Comparison of ENCODE assay signal across 14 cellular contexts in genomic region chrX:38929966-38930421, GRCh38.
DNase-seq lines count a peak whose midpoint lies in the region; ATAC-seq and TF ChIP-seq lines count a peak whose summit lies in the region.
"Had no signal": no experiment of that assay in that cellular context is flagged by ENCODE, and none has a peak within 500 bp of the region (broad histone marks: within the 10 kb centered on the region; RNA-seq: fewer than 3 reads in every experiment).

No MANE protein-coding gene starts in this region.

- no peak overlapping the region for H3K14ac ChIP-seq in IMR-90 (replicated peaks; ENCODE audit: low read depth, low read length)

- H3K56ac ChIP-seq in IMR-90 (ENCODE audit: extremely low read depth, insufficient read depth, low read length): no peak overlapping the region

- peak overlapping the region; percentile 51 for H2AFZ ChIP-seq in IMR-90 (replicated peaks; ENCODE audit: low read length, poor library complexity)
- H2AFZ ChIP-seq: hepatocyte had no signal

- no peak for TF ChIP-seq RAD21 in IMR-90 (IDR thresholded peaks at IDR 0.05; ENCODE audit: low read length)

- H3K9me1 ChIP-seq in IMR-90 (ENCODE audit: insufficient read depth, low read length): peaks cover 3% of the 10 kb centered on the region; the same call in 1 of the 2 replicates

- POLR2A ChIA-PET in IMR-90 (lab: Charles Lee; ENCODE audit: unreplicated experiment): no interaction called here
- POLR2A ChIA-PET in activated CD4-positive, alpha-beta T cell treated with anti-CD3 and anti-CD28 coated beads, Interleukin-2, amount 10 ng/mL, durations not matched to agents 7 days and 5 days (lab: Charles Lee): no interaction called here

- H3K4me3 ChIP-seq in IMR-90 (ENCODE audit: insufficient read depth, low read depth, low read length) (no peak overlapping the region), cardiac fibroblast (replicated peaks in 1 of 2; ENCODE audit: low read depth in 2 of 2, low read length in 2 of 2) (no peak overlapping the region), muscle layer of colon (ENCODE audit: low read depth in 1 of 2, low read length in 2 of 2) (no peak overlapping the region)
- H3K4me3 ChIP-seq: hepatocyte, uterus had no signal

- peak overlapping the region; percentile 11; the same call in 1 of the 2 replicates for H4K91ac ChIP-seq in IMR-90 (ENCODE audit: insufficient read depth, low read depth, low read length)

- H2BK120ac ChIP-seq in IMR-90 (ENCODE audit: low read depth, low read length): peak overlapping the region; percentile 71; the same call in 1 of the 2 replicates

- TF ChIP-seq CTCF in IMR-90 (conservative IDR thresholded peaks at IDR 0.05; ENCODE audit: low read depth, low read length) (no peak), cardiac fibroblast (IDR thresholded peaks at IDR 0.05; ENCODE audit: low read depth, low read length) (no peak), glutamatergic neuron (IDR thresholded peaks at IDR 0.05; ENCODE audit: partially characterized antibody, unreplicated experiment) (no peak)

- no peaks in the 10 kb centered on the region for H4K20me1 ChIP-seq in IMR-90 (ENCODE audit: insufficient read depth, low read length)

- WGBS in IMR-90 (ENCODE audit: extremely low coverage in 2 of 2, insufficient read length in 1 of 2), 2 experiments: no CpG with 5 or more reads among the region's 2 CpGs

- H3K27ac ChIP-seq in IMR-90 (ENCODE audit: insufficient read depth, low read length): no peak overlapping the region
- peak overlapping the region; percentile 21 for H3K27ac ChIP-seq in muscle layer of colon (ENCODE audit: low read depth, low read length)
- H3K27ac ChIP-seq: hepatocyte, uterus had no signal

- no peaks in the 10 kb centered on the region for H3K27me3 Mint-ChIP-seq in activated CD4-positive, alpha-beta T cell treated with anti-CD3 and anti-CD28 coated beads, Interleukin-2, amount 10 ng/mL, durations not matched to agents 7 days and 5 days
- no peaks in the 10 kb centered on the region for H3K27me3 Mint-ChIP-seq in glutamatergic neuron (ENCODE audit: unreplicated experiment)
- H3K27me3 Mint-ChIP-seq: naive thymus-derived CD8-positive, alpha-beta T cell; T-helper 17 cell had no signal

- no peak overlapping the region for H3K18ac ChIP-seq in IMR-90 (ENCODE audit: low read depth, low read length)

- intact Hi-C loops in IMR-90 (cut with micrococcal nuclease): no loop called here

- H3K4me3 Mint-ChIP-seq in activated CD4-positive, alpha-beta T cell treated with anti-CD3 and anti-CD28 coated beads, Interleukin-2, amount 10 ng/mL, durations not matched to agents 7 days and 5 days: no peak overlapping the region
- no peak overlapping the region for H3K4me3 Mint-ChIP-seq in glutamatergic neuron (ENCODE audit: unreplicated experiment)
- H3K4me3 Mint-ChIP-seq: naive thymus-derived CD8-positive, alpha-beta T cell; T-helper 17 cell had no signal

- peaks cover under 1% of the 10 kb centered on the region; the same call in 1 of the 2 replicates for H3K27me3 ChIP-seq in IMR-90 (ENCODE audit: control insufficient read depth, insufficient read depth, low read length)
- no peaks in the 10 kb centered on the region for H3K27me3 ChIP-seq in muscle layer of colon (ENCODE audit: control insufficient read depth in 1 of 2, insufficient read depth in 2 of 2, low read length in 2 of 2)
- H3K27me3 ChIP-seq: hepatocyte, uterus had no signal

- in situ Hi-C loops in IMR-90 (cut with MboI; ENCODE audit: low sequenced_read_pairs): no loop called here

- H3K9me3 ChIP-seq in IMR-90 (ENCODE audit: control insufficient read depth, insufficient read depth, low read length) (no peaks in the 10 kb centered on the region), muscle layer of colon (ENCODE audit: low read length) (no peaks in the 10 kb centered on the region)
- H3K9me3 ChIP-seq: uterus had no signal

- DNase-seq in AG20443 (ENCODE audit: low spot score) (peak; percentile 74), IMR-90 (peak; percentile 87), cardiac fibroblast (ENCODE audit: low read depth in 2 of 2) (peak; percentile 16 to 81), glutamatergic neuron (no peak)
- DNase-seq in activated CD4-positive, alpha-beta T cell treated with anti-CD3 and anti-CD28 coated beads, Interleukin-2, amount 10 ng/mL, durations not matched to agents 7 days and 5 days: no peak
- DNase-seq: caudate nucleus; naive thymus-derived CD8-positive, alpha-beta T cell; NCI-H510A; T-helper 17 cell; uterus had no signal

- no peaks in the 10 kb centered on the region for H3K36me3 Mint-ChIP-seq in activated CD4-positive, alpha-beta T cell treated with anti-CD3 and anti-CD28 coated beads, Interleukin-2, amount 10 ng/mL, durations not matched to agents 7 days and 5 days (ENCODE audit: low read depth)
- H3K36me3 Mint-ChIP-seq in glutamatergic neuron (ENCODE audit: unreplicated experiment): no peaks in the 10 kb centered on the region
- H3K36me3 Mint-ChIP-seq: naive thymus-derived CD8-positive, alpha-beta T cell had no signal

- no peak overlapping the region for H3K4me2 ChIP-seq in IMR-90 (ENCODE audit: low read depth, low read length)
- H3K4me2 ChIP-seq: hepatocyte had no signal

- H2BK20ac ChIP-seq in IMR-90 (ENCODE audit: low read depth, low read length): peak overlapping the region; percentile 50

- H3K36me3 ChIP-seq in IMR-90 (ENCODE audit: control insufficient read depth, insufficient read depth, low read length) (no peaks in the 10 kb centered on the region), muscle layer of colon (ENCODE audit: insufficient read depth, low read length) (no peaks in the 10 kb centered on the region)
- H3K36me3 ChIP-seq: uterus had no signal

- ATAC-seq in IMR-90 (ENCODE audit: low read depth) (peak; percentile 80), HG03442 (IDR thresholded peaks at IDR 0.05; ENCODE audit: unreplicated experiment) (no peak), HG02840 (IDR thresholded peaks at IDR 0.05; ENCODE audit: low FRiP score, unreplicated experiment) (no peak)
- ATAC-seq: naive thymus-derived CD8-positive, alpha-beta T cell; T-helper 17 cell had no signal

- H4K8ac ChIP-seq in IMR-90 (ENCODE audit: low read depth in 2 of 2, low read length in 2 of 2): peak overlapping the region in 1 of 2 experiments; percentile 33; a peak in 2 of 4 replicates

- H3K4ac ChIP-seq in IMR-90 (ENCODE audit: low read depth, low read length): no peak overlapping the region

- H3K79me1 ChIP-seq in IMR-90 (ENCODE audit: low read depth in 1 of 2, low read length in 2 of 2): no peaks in the 10 kb centered on the region

- CTCF ChIA-PET in IMR-90 (lab: Yijun Ruan, JAX): no interaction called here
- CTCF ChIA-PET in activated CD4-positive, alpha-beta T cell treated with anti-CD3 and anti-CD28 coated beads, Interleukin-2, amount 10 ng/mL, durations not matched to agents 7 days and 5 days (lab: Charles Lee): no interaction called here

- H3K4me1 Mint-ChIP-seq in activated CD4-positive, alpha-beta T cell treated with anti-CD3 and anti-CD28 coated beads, Interleukin-2, amount 10 ng/mL, durations not matched to agents 7 days and 5 days: no peaks in the 10 kb centered on the region
- H3K4me1 Mint-ChIP-seq in glutamatergic neuron (ENCODE audit: low read depth, unreplicated experiment): no peaks in the 10 kb centered on the region
- H3K4me1 Mint-ChIP-seq: T-helper 17 cell had no signal

- no peak for TF ChIP-seq POLR2A in IMR-90 (IDR thresholded peaks at IDR 0.05; ENCODE audit: low read depth, low read length)

- dilution Hi-C loops in IMR-90 (cut with HindIII; ENCODE audit: low sequenced_read_pairs, unreplicated experiment): no loop called here

- H2AK9ac ChIP-seq in IMR-90 (replicated peaks; ENCODE audit: low read depth, low read length, poor library complexity): no peak overlapping the region

- peak overlapping the region; percentile 8; the same call in 1 of the 2 replicates for H3K23ac ChIP-seq in IMR-90 (ENCODE audit: low read depth, low read length)

- peak overlapping the region; percentile 59 for H2BK5ac ChIP-seq in IMR-90 (ENCODE audit: low read depth, low read length, poor library complexity, severe bottlenecking)

- BruUV-seq in IMR-90 (replicated peaks; lab: Mats Ljungman, UMichigan): no TSS peak

- H3K27ac Mint-ChIP-seq in activated CD4-positive, alpha-beta T cell treated with anti-CD3 and anti-CD28 coated beads, Interleukin-2, amount 10 ng/mL, durations not matched to agents 7 days and 5 days: no peak overlapping the region
- H3K27ac Mint-ChIP-seq in glutamatergic neuron (ENCODE audit: unreplicated experiment): no peak overlapping the region
- H3K27ac Mint-ChIP-seq: naive thymus-derived CD8-positive, alpha-beta T cell; T-helper 17 cell had no signal

- H3K9ac ChIP-seq in IMR-90 (ENCODE audit: low read depth, low read length) (no peak overlapping the region), muscle layer of colon (ENCODE audit: low read length) (no peak overlapping the region)

- H2BK15ac ChIP-seq in IMR-90 (ENCODE audit: low read depth, low read length): peak overlapping the region; percentile 68; the same call in 1 of the 3 replicates

- H3K9me3 Mint-ChIP-seq in activated CD4-positive, alpha-beta T cell treated with anti-CD3 and anti-CD28 coated beads, Interleukin-2, amount 10 ng/mL, durations not matched to agents 7 days and 5 days: peaks cover 2% of the 10 kb centered on the region
- no peaks in the 10 kb centered on the region for H3K9me3 Mint-ChIP-seq in glutamatergic neuron (ENCODE audit: unreplicated experiment)

- no peaks in the 10 kb centered on the region; the same call in 1 of the 2 replicates for H3K4me1 ChIP-seq in IMR-90 (ENCODE audit: control insufficient read depth, insufficient read depth, low read length)
- peaks cover 21% of the 10 kb centered on the region for H3K4me1 ChIP-seq in muscle layer of colon (ENCODE audit: insufficient read depth, low read length)
- H3K4me1 ChIP-seq: uterus had no signal

- no peak overlapping the region for H4K5ac ChIP-seq in IMR-90 (ENCODE audit: low read depth, low read length)

- H2AK5ac ChIP-seq in IMR-90 (ENCODE audit: low read depth, low read length): no peak overlapping the region

TF ChIP-seq in IMR-90, 13 proteins besides CTCF, POLR2A, EP300 and RAD21:
- TF ChIP-seq MAFK (IDR thresholded peaks at IDR 0.05; ENCODE audit: low read depth, low read length) (peak; percentile 93), MXI1 (IDR thresholded peaks at IDR 0.05; ENCODE audit: borderline replicate concordance, low read depth, low read length) (peak; percentile 48; the same call in 1 of the 2 replicates), FOS (IDR thresholded peaks at IDR 0.05; ENCODE audit: low read depth, low read length) (0 out of 2 replicates have a peak, but pooled peaks have one; percentile 2), RCOR1 (IDR thresholded peaks at IDR 0.05; ENCODE audit: insufficient replicate concordance, low read length) (no peak)
TF ChIP-seq in IMR-90: peak in this region for 3.

Comparison
In these comparisons a context has a peak if more than half of its experiments do, and no peak if none do; other contexts are left out.
1. DNase-seq: peak in AG20443 (single experiment), IMR-90 (single experiment) and cardiac fibroblast (2 of 2); none in activated CD4-positive, alpha-beta T cell treated with anti-CD3 and anti-CD28 coated beads, Interleukin-2, amount 10 ng/mL, durations not matched to agents 7 days and 5 days (single experiment) and glutamatergic neuron (single experiment).